Comparison of ENCODE assay signal across 26 cellular contexts in the genomic region with DNA sequence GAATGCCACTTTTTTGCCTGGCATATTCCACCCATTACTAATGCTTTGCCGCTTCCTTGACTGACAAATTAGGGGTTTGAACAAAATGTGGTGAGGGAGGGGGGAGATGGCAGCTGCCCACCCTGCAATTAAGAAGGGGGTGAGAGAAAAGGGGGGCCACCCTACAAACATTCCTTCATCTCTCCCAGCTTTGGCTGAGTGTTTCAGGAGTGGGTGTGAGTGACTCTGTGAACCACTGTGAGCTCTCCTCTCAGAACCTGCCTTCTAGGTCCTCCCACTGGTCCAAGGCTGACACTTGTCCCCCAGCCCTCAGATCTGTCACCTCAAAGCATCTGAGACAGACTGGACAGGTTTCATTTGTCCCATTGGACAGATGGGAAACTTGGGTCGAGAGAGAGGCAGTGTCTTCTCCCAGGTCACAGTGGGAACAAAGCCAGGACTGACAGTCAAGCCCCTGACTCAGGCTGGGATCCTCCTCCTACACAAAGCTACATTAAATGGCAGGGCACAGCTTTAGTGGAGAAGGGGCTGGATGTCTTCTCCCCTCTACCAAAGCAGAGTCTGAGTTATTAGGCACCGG.
"Had no signal": no experiment of that assay in that cellular context is flagged by ENCODE, and none has a peak within 500 bp of the region (broad histone marks: within the 10 kb centered on the region; RNA-seq: fewer than 3 reads in every experiment).

No MANE protein-coding gene starts in this region.

- H3K9me3 Mint-ChIP-seq: mesothelial cell of epicardium; natural killer cell; stimulated activated effector memory CD8-positive, alpha-beta T cell treated with anti-CD3 and anti-CD28 coated beads, Interleukin-12 subunit alpha, Interleukin-12 subunit beta, amount 100 ng/mL, for 72 hours; stimulated activated naive CD8-positive, alpha-beta T cell treated with anti-CD3 and anti-CD28 coated beads, Interleukin-15, Interleukin-2, amounts not matched to agents 100 ng/mL and 50 ng/mL, for 24 hours had no signal

- H3K36me3 Mint-ChIP-seq: mesothelial cell of epicardium; naive B cell; natural killer cell; neural progenitor cell; stimulated activated effector memory CD8-positive, alpha-beta T cell treated with anti-CD3 and anti-CD28 coated beads, Interleukin-12 subunit alpha, Interleukin-12 subunit beta, amount 100 ng/mL, for 72 hours had no signal

- H3K27ac Mint-ChIP-seq: mesothelial cell of epicardium; naive B cell; natural killer cell; nephron progenitor cell; stimulated activated effector memory CD8-positive, alpha-beta T cell treated with anti-CD3 and anti-CD28 coated beads, Interleukin-12 subunit alpha, Interleukin-12 subunit beta, amount 100 ng/mL, for 72 hours; stimulated activated naive CD8-positive, alpha-beta T cell treated with anti-CD3 and anti-CD28 coated beads, Interleukin-15, Interleukin-2, amounts not matched to agents 100 ng/mL and 50 ng/mL, for 24 hours had no signal

- ATAC-seq: heart right ventricle, left cardiac atrium, left lung, lower lobe of right lung, natural killer cell, pancreas, right cardiac atrium, upper lobe of right lung had no signal

- DNase-seq: heart right ventricle; kidney glomerular epithelial cell; left cardiac atrium; left lung; lower lobe of right lung; mammary epithelial cell; mesenchymal stem cell; naive B cell; natural killer cell; nephron progenitor cell; pancreas; retina; right cardiac atrium; small intestine; spleen; stimulated activated CD4-positive, alpha-beta T cell treated with anti-CD3 and anti-CD28 coated beads, Interleukin-4, amount 100 ng/mL, for 24 hours; stimulated activated naive CD4-positive, alpha-beta T cell; substantia nigra; testis; thyroid gland; trophoblast cell; upper lobe of right lung had no signal

- H3K4me3 Mint-ChIP-seq: mesothelial cell of epicardium; naive B cell; natural killer cell; nephron progenitor cell; neural progenitor cell; stimulated activated effector memory CD8-positive, alpha-beta T cell treated with anti-CD3 and anti-CD28 coated beads, Interleukin-12 subunit alpha, Interleukin-12 subunit beta, amount 100 ng/mL, for 72 hours; stimulated activated naive CD8-positive, alpha-beta T cell treated with anti-CD3 and anti-CD28 coated beads, Interleukin-15, Interleukin-2, amounts not matched to agents 100 ng/mL and 50 ng/mL, for 24 hours had no signal

- H3K4me1 Mint-ChIP-seq: mesothelial cell of epicardium; naive B cell; natural killer cell; stimulated activated effector memory CD8-positive, alpha-beta T cell treated with anti-CD3 and anti-CD28 coated beads, Interleukin-12 subunit alpha, Interleukin-12 subunit beta, amount 100 ng/mL, for 72 hours had no signal
